1 cellular context compared by ENCODE assay signal in genomic region chr17:21210411-21211076, GRCh38.
TF ChIP-seq lines count a peak whose summit lies in the region.

No MANE protein-coding gene starts in this region.

TF ChIP-seq in H1, 55 proteins besides CTCF, POLR2A, EP300 and RAD21:
- no peak for TF ChIP-seq GABPA (IDR thresholded peaks at IDR 0.05; ENCODE audit: borderline replicate concordance, insufficient read depth, low read length)
- TF ChIP-seq POLR2AphosphoS5 (IDR thresholded peaks at IDR 0.05; ENCODE audit: low read depth, low read length): no peak
- no peak for TF ChIP-seq TAF1 (IDR thresholded peaks at IDR 0.05; ENCODE audit: low read depth, low read length)
